9 cellular contexts compared by ENCODE assay signal in the genomic region with DNA sequence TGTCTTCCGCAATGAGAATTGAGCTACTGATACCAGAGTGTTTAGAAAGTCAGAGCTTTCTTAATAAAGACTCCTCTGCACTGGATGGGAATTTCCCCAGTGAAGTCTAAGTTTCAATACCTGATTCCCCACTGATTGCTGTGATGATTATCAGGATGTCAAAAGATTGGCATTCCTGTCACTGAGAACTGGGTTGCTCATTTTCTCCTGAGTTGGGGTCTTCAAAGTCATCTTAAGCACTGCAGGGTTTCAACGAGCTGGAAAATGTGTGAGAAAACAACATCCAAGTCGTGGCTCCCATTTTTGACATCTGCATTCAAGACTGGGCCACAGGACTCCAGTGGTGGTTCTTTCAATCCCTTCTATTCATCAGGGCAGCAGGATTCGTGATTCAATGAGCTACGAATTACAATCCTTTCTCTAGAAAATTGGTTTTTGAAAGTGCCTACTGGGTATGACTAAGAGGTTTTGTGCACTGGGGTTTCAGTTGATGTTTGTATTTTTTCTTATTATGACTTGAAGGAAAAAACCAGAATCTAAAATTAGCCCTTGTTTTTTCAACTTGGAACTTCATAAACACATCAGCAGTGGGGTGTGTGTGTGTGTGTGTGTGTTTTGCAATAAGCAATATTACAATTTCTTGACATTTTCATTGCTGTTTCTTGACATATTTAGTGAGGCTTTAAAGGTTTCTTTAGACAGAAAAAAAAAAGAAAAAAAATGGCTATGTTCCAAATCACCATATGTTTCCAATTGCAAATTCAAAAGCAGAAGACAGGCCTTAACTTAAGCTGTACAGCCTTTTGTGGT.
DNase-seq lines count a peak whose midpoint lies in the region; ATAC-seq, FAIRE-seq and TF ChIP-seq lines count a peak whose summit lies in the region.
"Had no signal": no experiment of that assay in that cellular context is flagged by ENCODE, and none has a peak within 500 bp of the region (broad histone marks: within the 10 kb centered on the region; RNA-seq: fewer than 3 reads in every experiment).

No MANE protein-coding gene starts in this region.

- H3K4me1 Mint-ChIP-seq in T-helper 2 cell treated with Interferon-gamma antibody and Interleukin-4, amounts not matched to agents 5 μg/mL and 100 μg/mL, for 36 hours (ENCODE audit: low read depth) = peaks cover 27% of the 10 kb centered on the region

- H3K9me3 ChIP-seq in kidney (ENCODE audit: control insufficient read depth in 1 of 2, low read length in 2 of 2) = no peaks in the 10 kb centered on the region

- no peak overlapping the region for H3K4me3 ChIP-seq in kidney (ENCODE audit: low read length in 2 of 2)

- H3K9ac ChIP-seq in kidney (ENCODE audit: low read length in 2 of 2) = no peak overlapping the region

- FAIRE-seq in kidney (lab: Jason Lieb, UNC) = no peak

- TF ChIP-seq CTCF in kidney (IDR thresholded peaks at IDR 0.05; ENCODE audit: borderline replicate concordance, extremely low read depth, insufficient read depth) = no peak

- no peaks in the 10 kb centered on the region for H3K27me3 Mint-ChIP-seq in T-helper 2 cell treated with Interferon-gamma antibody and Interleukin-4, amounts not matched to agents 5 μg/mL and 100 μg/mL, for 36 hours (ENCODE audit: low read depth)

- peaks cover 0 to 3% of the 10 kb centered on the region in 2 donors for H3K4me1 ChIP-seq in kidney (ENCODE audit: control insufficient read depth in 1 of 2, insufficient read depth in 1 of 2, low read depth in 1 of 2, low read length in 2 of 2)

- H3K27ac Mint-ChIP-seq in T-helper 2 cell treated with Interferon-gamma antibody and Interleukin-4, amounts not matched to agents 5 μg/mL and 100 μg/mL, for 36 hours = peak overlapping the region; percentile 32

- ATAC-seq in GM18873 (IDR thresholded peaks at IDR 0.05; ENCODE audit: low FRiP score, unreplicated experiment) (peak; percentile 90), HG02642 (IDR thresholded peaks at IDR 0.05; ENCODE audit: poor library complexity, unreplicated experiment) (peak; percentile 80)
- ATAC-seq: naive thymus-derived CD4-positive, alpha-beta T cell had no signal

- intact Hi-C loops in kidney (cut with DNase I) = no loop called here

- H3K4me3 Mint-ChIP-seq in T-helper 2 cell treated with Interferon-gamma antibody and Interleukin-4, amounts not matched to agents 5 μg/mL and 100 μg/mL, for 36 hours = peak overlapping the region; percentile 21

- H3K36me3 Mint-ChIP-seq in T-helper 2 cell treated with Interferon-gamma antibody and Interleukin-4, amounts not matched to agents 5 μg/mL and 100 μg/mL, for 36 hours (ENCODE audit: low read depth) = peaks cover 2% of the 10 kb centered on the region

- no peaks in the 10 kb centered on the region for H3K9me3 Mint-ChIP-seq in T-helper 2 cell treated with Interferon-gamma antibody and Interleukin-4, amounts not matched to agents 5 μg/mL and 100 μg/mL, for 36 hours

- peak overlapping the region in 1 of 2 donors; percentile 36 for H3K27ac ChIP-seq in kidney (ENCODE audit: low read depth in 2 of 2, low read length in 2 of 2)

- DNase-seq in T-helper 2 cell treated with Interferon-gamma antibody and Interleukin-4, amounts not matched to agents 5 μg/mL and 100 μg/mL, for 36 hours (ENCODE audit: low spot score) = peak; percentile 66
- peak; percentile 57 for DNase-seq in left kidney (ENCODE audit: low read depth, low spot score)
- DNase-seq in mesenteric fat pad (ENCODE audit: low spot score) = no peak
- no peak for DNase-seq in kidney
- no peak for DNase-seq in putamen (ENCODE audit: low spot score)
- DNase-seq in middle frontal gyrus (ENCODE audit: extremely low spot score, low spot score) = no peak

- H3K36me3 ChIP-seq in kidney (ENCODE audit: control insufficient read depth in 1 of 2, insufficient read depth in 2 of 2, low read length in 2 of 2) = no peaks in the 10 kb centered on the region

Comparison
In these comparisons a context has a peak if more than half of its experiments do, and no peak if none do; other contexts are left out.
1. DNase-seq: peak in T-helper 2 cell treated with Interferon-gamma antibody and Interleukin-4, amounts not matched to agents 5 μg/mL and 100 μg/mL, for 36 hours (single experiment) and left kidney (single experiment); none in mesenteric fat pad (single experiment), kidney (single experiment), putamen (single experiment) and middle frontal gyrus (single experiment).